ENCODE assay signal across 8 cellular contexts in the genomic region with DNA sequence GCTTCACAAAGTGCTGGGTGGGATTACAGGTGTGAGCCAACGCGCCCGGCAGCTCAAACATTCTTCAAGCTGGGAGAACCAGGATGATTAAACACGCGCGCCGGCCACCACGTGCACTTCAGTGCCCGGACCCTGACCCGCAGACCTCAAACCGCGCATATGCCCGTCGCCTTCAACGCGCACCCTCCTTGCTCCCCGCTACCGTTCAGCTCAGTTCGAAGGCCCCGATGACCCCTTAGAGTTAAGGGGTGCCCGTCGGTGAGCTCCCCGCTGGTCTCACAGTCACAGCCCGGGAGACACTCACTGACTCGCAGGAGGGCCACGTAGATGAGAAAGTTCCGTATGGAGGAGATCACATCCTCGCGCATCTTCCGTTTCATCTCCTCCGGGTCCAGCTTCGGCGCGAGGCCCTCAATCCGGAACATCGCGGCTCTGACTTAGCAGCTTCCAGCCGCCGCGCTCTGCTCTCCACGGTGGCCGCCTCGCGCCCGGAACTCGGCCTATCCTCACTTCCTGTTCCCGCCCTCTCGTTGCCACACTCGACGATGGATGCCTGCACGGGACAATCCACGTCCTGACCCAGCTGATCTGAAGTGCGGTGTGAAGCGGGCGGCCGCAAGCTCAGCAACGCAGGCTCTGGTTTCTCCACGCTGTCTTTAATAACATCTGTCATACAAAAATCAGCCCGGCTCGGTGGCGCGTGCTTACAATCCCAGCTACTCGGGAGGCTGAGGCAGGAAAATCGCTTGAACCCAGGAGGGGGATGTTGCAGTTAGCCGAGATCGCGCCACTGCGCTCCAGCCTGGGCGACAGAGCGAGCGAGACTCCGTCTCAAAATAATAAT. TPM values are rescaled to one million over a fixed set of nuclear protein-coding genes. Genes with fewer than 3 reads are reported as not detected.
DNase-seq lines count a peak whose midpoint lies in the region; TF ChIP-seq lines count a peak whose summit lies in the region.

A gene (minus strand): TSS at position 490 of the 844 bp plus-strand sequence. CDS start 65 bp downstream, at position 425.

- DNase-seq in CMK (ENCODE audit: low read depth) (peak; percentile 91), GM20000 (ENCODE audit: low spot score) (peak; percentile 82), HS-5 (ENCODE audit: low read depth) (peak; percentile 72), NK-92 (lab: John Stamatoyannopoulos, UW; ENCODE audit: unreplicated experiment) (peak; percentile 44), lung microvascular endothelial cell (ENCODE audit: low read depth in 2 of 2) (peak; percentile 95 to 96)
- peak; percentile 94 for DNase-seq in activated CD8-positive, alpha-beta memory T cell treated with anti-CD3 and anti-CD28 coated beads for 24 hours
- peak; percentile 80 for DNase-seq in effector CD8-positive, alpha-beta T cell (lab: John Stamatoyannopoulos, UW)
- DNase-seq in stimulated activated CD4-positive, alpha-beta T cell treated with anti-CD3 and anti-CD28 coated beads, TNF-alpha, amount 100 ng/mL, for 48 hours (ENCODE audit: low read depth in 3 of 3), result peak; percentile 80 to 88 (median 87)

- TF ChIP-seq CTCF in GM20000 (IDR thresholded peaks at IDR 0.05; ENCODE audit: extremely low read depth, missing control alignments), result no peak

RNA-seq across cellular contexts. Expression of the gene that starts here (rescaled TPM):
- 118 and 122 TPM in 2 replicates for total RNA-seq in lung microvascular endothelial cell

Comparison
In these comparisons a context has a peak if more than half of its experiments do, and no peak if none do; other contexts are left out.
1. Peak in every context shown above with its lines: DNase-seq.
2. DNase-seq: peak in every context shown above with its lines; median percentile 96 in lung microvascular endothelial cell; 94 in activated CD8-positive, alpha-beta memory T cell treated with anti-CD3 and anti-CD28 coated beads for 24 hours; 91 in CMK; 87 in stimulated activated CD4-positive, alpha-beta T cell treated with anti-CD3 and anti-CD28 coated beads, TNF-alpha, amount 100 ng/mL, for 48 hours; 82 in GM20000; 80 in effector CD8-positive, alpha-beta T cell; 72 in HS-5; 44 in NK-92.